In genomic region chr16:30380072-30380471, GRCh38 we compare ENCODE assay signal across 18 cellular contexts. TPM values are rescaled to one million over a fixed set of nuclear protein-coding genes. Genes with fewer than 3 reads are reported as not detected.
DNase-seq lines count a peak whose midpoint lies in the region; ATAC-seq, FAIRE-seq and TF ChIP-seq lines count a peak whose summit lies in the region.
"Had no signal": no experiment of that assay in that cellular context is flagged by ENCODE, and none has a peak within 500 bp of the region (broad histone marks: within the 10 kb centered on the region; RNA-seq: fewer than 3 reads in every experiment).

No MANE protein-coding gene starts in this region.

- H3K9me3 Mint-ChIP-seq in activated T-cell treated with anti-CD3 and anti-CD28 coated beads, Interleukin-2, amount 50 U/mL, for 24 hours, result no peaks in the 10 kb centered on the region
- H3K9me3 Mint-ChIP-seq in osteocyte (ENCODE audit: unreplicated experiment), result no peaks in the 10 kb centered on the region

- FAIRE-seq in K562 (lab: Jason Lieb, UNC) (no peak), HTR-8/SVneo (lab: Jason Lieb, UNC) (no peak)
- FAIRE-seq: colon, pancreas had no signal

- in situ Hi-C loops in K562 (cut with MboI), result no loop called here

- DNase-seq in activated T-cell treated with anti-CD3 and anti-CD28 coated beads, Interleukin-2, amount 50 U/mL, for 24 hours, result no peak
- no peak for DNase-seq in activated T-cell treated with anti-CD3 and anti-CD28 coated beads, Interleukin-2, amount 50 U/mL, for 1 hour
- DNase-seq in K562 (ENCODE audit: extremely low read depth in 1 of 4, low spot score in 3 of 4) (no peak), osteocyte (ENCODE audit: extremely low spot score, unreplicated experiment) (no peak), HTR-8/SVneo (ENCODE audit: insufficient read length, low spot score) (no peak)
- DNase-seq: activated CD4-positive, CD25-positive, alpha-beta regulatory T cell treated with anti-CD3 and anti-CD28 coated beads, Interleukin-2, amount 50 U/mL, for 72 hours; esophagus squamous epithelium; NCI-H187; NCI-H748 treated with DMSO at 0.1 percent for 48 hours; pancreas; upper lobe of right lung had no signal

- peak overlapping the region; percentile 98 for H3K4me3 Mint-ChIP-seq in activated T-cell treated with anti-CD3 and anti-CD28 coated beads, Interleukin-2, amount 50 U/mL, for 24 hours
- peak overlapping the region; percentile 98 for H3K4me3 Mint-ChIP-seq in osteocyte (ENCODE audit: unreplicated experiment)

- TF ChIP-seq RAD21 in K562 (CRISPR knock-in tag; conservative IDR thresholded peaks at IDR 0.05 in 1 of 2, IDR thresholded peaks at IDR 0.05 in 1 of 2), result no peak

- H3K36me3 Mint-ChIP-seq in activated T-cell treated with anti-CD3 and anti-CD28 coated beads, Interleukin-2, amount 50 U/mL, for 24 hours (ENCODE audit: low read depth), result peaks cover 50% of the 10 kb centered on the region
- H3K36me3 Mint-ChIP-seq in osteocyte (ENCODE audit: unreplicated experiment), result no peaks in the 10 kb centered on the region

- H3K36me3 ChIP-seq in OCI-LY1 (ENCODE audit: insufficient read depth, low read length), result peaks cover 14% of the 10 kb centered on the region; the same call in 1 of the 2 replicates
- H3K36me3 ChIP-seq in K562 (ENCODE audit: control insufficient read depth, insufficient read depth, low read length), result peaks cover 7% of the 10 kb centered on the region; the same call in 1 of the 3 replicates
- H3K36me3 ChIP-seq: esophagus squamous epithelium, pancreas, upper lobe of right lung had no signal

- no peaks in the 10 kb centered on the region for H3K27me3 ChIP-seq in OCI-LY1 (ENCODE audit: insufficient read depth, low read length)
- H3K27me3 ChIP-seq in K562 (ENCODE audit: control insufficient read depth in 2 of 2, insufficient read depth in 2 of 2, low read length in 2 of 2), result no peaks in the 10 kb centered on the region
- H3K27me3 ChIP-seq: esophagus squamous epithelium, hepatocyte, pancreas, upper lobe of right lung had no signal

- peak overlapping the region; percentile 95 for H3K4me2 ChIP-seq in OCI-LY1 (ENCODE audit: low read length)
- H3K4me2 ChIP-seq in K562 (ENCODE audit: insufficient read depth, low read length), result peak overlapping the region; percentile 4; the same call in 1 of the 2 replicates

- CTCF ChIA-PET in K562 (lab: Yijun Ruan, JAX; ENCODE audit: low intra/inter-chr PET ratio), result no interaction called here

- no peak for ATAC-seq in K562
- ATAC-seq in GM21360 (IDR thresholded peaks at IDR 0.05; ENCODE audit: unreplicated experiment), result no peak
- ATAC-seq in HG03520 (IDR thresholded peaks at IDR 0.05; ENCODE audit: unreplicated experiment), result no peak
- ATAC-seq: pancreas, upper lobe of right lung had no signal

- H3K79me2 ChIP-seq in OCI-LY1 (ENCODE audit: insufficient read depth, low read length), result peaks cover 8% of the 10 kb centered on the region; the same call in 1 of the 2 replicates
- peaks cover 16% of the 10 kb centered on the region for H3K79me2 ChIP-seq in K562 (ENCODE audit: control insufficient read depth, insufficient read depth, low read length)

- POLR2A ChIA-PET in K562 (lab: Yijun Ruan, JAX), result no interaction called here

- intact Hi-C loops in K562 (cut with micrococcal nuclease), result loop anchor here (2.0 kb wide), 1 partner anchor 15 kb away; the partner anchor contains the start of gene ZNF48

- no peak for TF ChIP-seq POLR2A in K562 (conservative IDR thresholded peaks at IDR 0.05)

- no peak overlapping the region; the same call in 1 of the 2 replicates for H3K9ac ChIP-seq in OCI-LY1 (ENCODE audit: low read length)
- H3K9ac ChIP-seq in K562 (ENCODE audit: insufficient read depth in 1 of 2, low read depth in 2 of 2, low read length in 2 of 2), result no peak overlapping the region

- H3K4me1 ChIP-seq in OCI-LY1 (ENCODE audit: insufficient read depth, low read length, severe bottlenecking) (peaks cover 62% of the 10 kb centered on the region), K562 (replicated peaks in 1 of 2; ENCODE audit: control insufficient read depth in 2 of 2, insufficient read depth in 2 of 2, low read length in 2 of 2) (peaks cover 46 to 62% of the 10 kb centered on the region in 2 experiments)

- H3K27ac Mint-ChIP-seq in activated T-cell treated with anti-CD3 and anti-CD28 coated beads, Interleukin-2, amount 50 U/mL, for 24 hours, result peak overlapping the region; percentile 100
- peak overlapping the region; percentile 19 for H3K27ac Mint-ChIP-seq in osteocyte (ENCODE audit: unreplicated experiment)

- no TSS peak for BruUV-seq in K562 (replicated peaks; lab: Mats Ljungman, UMichigan)

- peaks cover 11% of the 10 kb centered on the region; the same call in 1 of the 2 replicates for H3F3A ChIP-seq in OCI-LY1 (ENCODE audit: insufficient read depth, low read length)

- H2AFZ ChIP-seq in OCI-LY1 (ENCODE audit: low read length) (no peak overlapping the region), K562 (ENCODE audit: low read depth, low read length) (no peak overlapping the region)
- H2AFZ ChIP-seq: hepatocyte had no signal

- H3K9me2 ChIP-seq in OCI-LY1 (ENCODE audit: low read depth, low read length), result no peaks in the 10 kb centered on the region

- H3K4me3 ChIP-seq in OCI-LY1 (ENCODE audit: low read depth, low read length, poor library complexity, severe bottlenecking), result peak overlapping the region; percentile 92
- H3K4me3 ChIP-seq in K562, result no peak overlapping the region
- H3K4me3 ChIP-seq: hepatocyte, pancreas had no signal

- H3K27ac ChIP-seq in OCI-LY1 (ENCODE audit: low read depth, low read length, poor library complexity, severe bottlenecking) (peak overlapping the region; percentile 91), K562 (ENCODE audit: extremely low read depth, low read depth, low read length) (peak overlapping the region; percentile 91; the same call in 1 of the 3 replicates)
- H3K27ac ChIP-seq: pancreas had no signal

- H4K20me1 ChIP-seq in OCI-LY1 (ENCODE audit: insufficient read depth, low read length), result no peaks in the 10 kb centered on the region
- H4K20me1 ChIP-seq in K562 (replicated peaks; ENCODE audit: control insufficient read depth, insufficient read depth, low read length), result no peaks in the 10 kb centered on the region

- no peak for TF ChIP-seq CTCF in OCI-LY1 (IDR thresholded peaks at IDR 0.05; ENCODE audit: low read length)
- no peak for TF ChIP-seq CTCF in K562 (IDR thresholded peaks at IDR 0.05 in 2 of 3, conservative IDR thresholded peaks at IDR 0.05 in 1 of 3; ENCODE audit: insufficient read depth in 2 of 3, low read depth in 1 of 3, low read length in 3 of 3)
- TF ChIP-seq CTCF in osteocyte (IDR thresholded peaks at IDR 0.05), result no peak

- no peaks in the 10 kb centered on the region for H3K9me1 ChIP-seq in K562 (ENCODE audit: control insufficient read depth, insufficient read depth, low read length)

- no peak for TF ChIP-seq EP300 in K562 (IDR thresholded peaks at IDR 0.05; ENCODE audit: low read length)

- H3K9me3 ChIP-seq in OCI-LY1 (ENCODE audit: low read length) (no peaks in the 10 kb centered on the region), K562 (replicated peaks; ENCODE audit: control insufficient read depth, insufficient read depth, low read depth, low read length) (no peaks in the 10 kb centered on the region)
- H3K9me3 ChIP-seq: esophagus squamous epithelium, pancreas, upper lobe of right lung had no signal

- H3K27me3 Mint-ChIP-seq in activated T-cell treated with anti-CD3 and anti-CD28 coated beads, Interleukin-2, amount 50 U/mL, for 24 hours, result no peaks in the 10 kb centered on the region
- H3K27me3 Mint-ChIP-seq in osteocyte (ENCODE audit: unreplicated experiment), result no peaks in the 10 kb centered on the region

- peaks cover 59% of the 10 kb centered on the region for H3K4me1 Mint-ChIP-seq in activated T-cell treated with anti-CD3 and anti-CD28 coated beads, Interleukin-2, amount 50 U/mL, for 24 hours (ENCODE audit: low read depth)
- peaks cover 30% of the 10 kb centered on the region for H3K4me1 Mint-ChIP-seq in osteocyte (ENCODE audit: unreplicated experiment)

RNA-seq across cellular contexts. Expression of gene SEPTIN1, which starts 2.3 kb away (rescaled TPM):
- 3.4 and 4.0 TPM in 2 replicates for total RNA-seq in K562 (2011; cell fraction: chromatin; rRNA removed; ENCODE audit: low replicate concordance)
- total RNA-seq in K562 (2011; cell fraction: nucleolus; rRNA removed), result 2.5 and 4.2 TPM in 2 replicates
- 3.8 and 7.6 TPM in 2 replicates for total RNA-seq in K562 (2011; cell fraction: nucleoplasm; rRNA removed)
- 2.3 and 3.0 TPM in 2 replicates for total RNA-seq in K562 (2014; rRNA removed)
- 1.2 TPM in 2 replicates for total RNA-seq in K562 (2014; rRNA removed; fragmentation: Illumina TruSeq; extraction: Trizol)
- total RNA-seq in K562 (2015; rRNA removed; fragmentation: Illumina TruSeq; extraction: Trizol), result 0.69 and 0.72 TPM in 2 replicates
- 4.2 and 5.6 TPM in 2 replicates for total RNA-seq in K562 (2021)
- 2.1 and 2.3 TPM in 2 replicates for polyA plus RNA-seq in K562 (2011; rRNA removed)
- polyA plus RNA-seq in K562 (2011; cell fraction: cytosol; rRNA removed), result 3.4 TPM in 2 replicates
- polyA plus RNA-seq in K562 (2011; cell fraction: nucleus; rRNA removed), result 6.0 and 6.8 TPM in 2 replicates
- polyA plus RNA-seq in K562 (2012), result 3.3 and 4.4 TPM in 2 replicates
- polyA plus RNA-seq in K562 (2014; fragmentation: Illumina TruSeq; extraction: Trizol), result 0.94 and 3.0 TPM in 2 replicates
- polyA plus RNA-seq in K562 (2014; fragmentation: Nextera tagmentation; extraction: Ambion mirVana), result under 1 TPM in 1 of 2 experiments, not detected in 1; 0.23 TPM
- 4.5 and 5.1 TPM in 2 replicates for polyA plus RNA-seq in K562 (2014; rRNA removed)
- polyA minus RNA-seq in K562 (2011; rRNA and poly(A)+ RNA removed), result 0.42 and 1.3 TPM in 2 replicates
- polyA minus RNA-seq in K562 (2011; cell fraction: cytosol; rRNA and poly(A)+ RNA removed), result 1.3 and 3.0 TPM in 2 replicates
- 1.4 and 1.8 TPM in 2 replicates for polyA minus RNA-seq in K562 (2011; cell fraction: nucleus; rRNA and poly(A)+ RNA removed)
- 1.5 and 2.0 TPM in 2 replicates for total RNA-seq in osteocyte
- total RNA-seq: hepatocyte, SK-MEL-5 had no signal

RNA-seq across cellular contexts. Expression of gene MYL11, which starts 5.5 kb away (rescaled TPM):
- total RNA-seq in K562 (2011; cell fraction: chromatin; rRNA removed; ENCODE audit: low replicate concordance), result not detected in 2 replicates
- total RNA-seq in K562 (2011; cell fraction: nucleolus; rRNA removed), result not detected in 2 replicates
- total RNA-seq in K562 (2011; cell fraction: nucleoplasm; rRNA removed), result not detected in 2 replicates
- total RNA-seq in K562 (2014; rRNA removed) (1.7 TPM in 1 of 2 replicates, not detected in the other), K562 (2014; rRNA removed; fragmentation: Illumina TruSeq; extraction: Trizol) (not detected in 2 replicates), K562 (2015; rRNA removed; fragmentation: Illumina TruSeq; extraction: Trizol) (1.5 and 2.0 TPM in 2 replicates), K562 (2021) (1.5 and 1.7 TPM in 2 replicates), osteocyte (not detected in 2 replicates)
- polyA plus RNA-seq in K562 (2011; rRNA removed) (0.31 TPM in 1 of 2 replicates, not detected in the other), K562 (2014; fragmentation: Illumina TruSeq; extraction: Trizol) (not detected in 2 replicates), K562 (2014; fragmentation: Nextera tagmentation; extraction: Ambion mirVana) (under 1 TPM; 0.52 to 0.73 TPM), K562 (2014; rRNA removed) (0.62 TPM in 1 of 2 replicates, not detected in the other)
- polyA plus RNA-seq in K562 (2011; cell fraction: cytosol; rRNA removed), result 0.15 and 1.0 TPM in 2 replicates
- 1.1 TPM in 1 of 2 replicates, not detected in the other for polyA plus RNA-seq in K562 (2011; cell fraction: nucleus; rRNA removed)
- polyA plus RNA-seq in K562 (2012), result 0.53 and 3.4 TPM in 2 replicates
- not detected in 2 replicates for polyA minus RNA-seq in K562 (2011; rRNA and poly(A)+ RNA removed)
- polyA minus RNA-seq in K562 (2011; cell fraction: cytosol; rRNA and poly(A)+ RNA removed), result not detected in 2 replicates
- not detected in 2 replicates for polyA minus RNA-seq in K562 (2011; cell fraction: nucleus; rRNA and poly(A)+ RNA removed)
- total RNA-seq: esophagus squamous epithelium, SK-MEL-5, upper lobe of right lung had no signal
- polyA plus RNA-seq: liver had no signal

RNA-seq across cellular contexts. Expression of gene TBC1D10B, which starts 9.8 kb away (rescaled TPM):
- 61.1 and 115 TPM in 2 replicates for total RNA-seq in K562 (2011; cell fraction: chromatin; rRNA removed; ENCODE audit: low replicate concordance)
- total RNA-seq in K562 (2011; cell fraction: nucleolus; rRNA removed), result 62.5 and 64.2 TPM in 2 replicates
- total RNA-seq in K562 (2011; cell fraction: nucleoplasm; rRNA removed), result 60.7 and 73.4 TPM in 2 replicates
- total RNA-seq in K562 (2014; rRNA removed), result 28.9 and 37.9 TPM in 2 replicates
- 11.9 and 12.6 TPM in 2 replicates for total RNA-seq in K562 (2014; rRNA removed; fragmentation: Illumina TruSeq; extraction: Trizol)
- total RNA-seq in K562 (2015; rRNA removed; fragmentation: Illumina TruSeq; extraction: Trizol), result 16.9 and 17.5 TPM in 2 replicates
- 52.1 and 55.4 TPM in 2 replicates for total RNA-seq in K562 (2021)
- 11.5 and 13.7 TPM in 2 replicates for polyA plus RNA-seq in K562 (2011; rRNA removed)
- 20.5 and 29.5 TPM in 2 replicates for polyA plus RNA-seq in K562 (2011; cell fraction: cytosol; rRNA removed)
- polyA plus RNA-seq in K562 (2011; cell fraction: nucleus; rRNA removed), result 30.9 and 49.1 TPM in 2 replicates
- 33.7 and 38.6 TPM in 2 replicates for polyA plus RNA-seq in K562 (2012)
- 24.4 and 28.4 TPM in 2 replicates for polyA plus RNA-seq in K562 (2014; fragmentation: Illumina TruSeq; extraction: Trizol)
- 1 to 10 TPM; 2.2 to 2.3 TPM for polyA plus RNA-seq in K562 (2014; fragmentation: Nextera tagmentation; extraction: Ambion mirVana)
- polyA plus RNA-seq in K562 (2014; rRNA removed), result 24.0 and 27.9 TPM in 2 replicates
- polyA minus RNA-seq in K562 (2011; rRNA and poly(A)+ RNA removed), result 13.2 and 19.4 TPM in 2 replicates
- polyA minus RNA-seq in K562 (2011; cell fraction: cytosol; rRNA and poly(A)+ RNA removed), result 28.0 and 31.6 TPM in 2 replicates
- 12.7 and 15.8 TPM in 2 replicates for polyA minus RNA-seq in K562 (2011; cell fraction: nucleus; rRNA and poly(A)+ RNA removed)
- 47.0 and 49.0 TPM in 2 replicates for total RNA-seq in osteocyte

RNA-seq across cellular contexts. Expression of gene ZNF48, which starts 15.1 kb away (rescaled TPM):
- total RNA-seq in K562 (2011; cell fraction: chromatin; rRNA removed; ENCODE audit: low replicate concordance), result 9.7 and 12.9 TPM in 2 replicates
- total RNA-seq in K562 (2011; cell fraction: nucleolus; rRNA removed), result 10.7 and 14.3 TPM in 2 replicates
- 6.7 and 7.0 TPM in 2 replicates for total RNA-seq in K562 (2011; cell fraction: nucleoplasm; rRNA removed)
- total RNA-seq in K562 (2014; rRNA removed), result 8.6 and 10.8 TPM in 2 replicates
- total RNA-seq in K562 (2014; rRNA removed; fragmentation: Illumina TruSeq; extraction: Trizol), result 3.3 and 3.4 TPM in 2 replicates
- 7.4 and 7.7 TPM in 2 replicates for total RNA-seq in K562 (2015; rRNA removed; fragmentation: Illumina TruSeq; extraction: Trizol)
- total RNA-seq in K562 (2021), result 9.0 and 11.6 TPM in 2 replicates
- 3.6 and 4.7 TPM in 2 replicates for polyA plus RNA-seq in K562 (2011; rRNA removed)
- polyA plus RNA-seq in K562 (2011; cell fraction: cytosol; rRNA removed), result 3.9 and 10.6 TPM in 2 replicates
- 4.6 and 11.2 TPM in 2 replicates for polyA plus RNA-seq in K562 (2011; cell fraction: nucleus; rRNA removed)
- 6.1 and 7.6 TPM in 2 replicates for polyA plus RNA-seq in K562 (2012)
- 4.6 and 8.2 TPM in 2 replicates for polyA plus RNA-seq in K562 (2014; fragmentation: Illumina TruSeq; extraction: Trizol)
- polyA plus RNA-seq in K562 (2014; fragmentation: Nextera tagmentation; extraction: Ambion mirVana), result under 1 TPM; 0.38 to 0.46 TPM
- polyA plus RNA-seq in K562 (2014; rRNA removed), result 5.8 and 6.0 TPM in 2 replicates
- polyA minus RNA-seq in K562 (2011; rRNA and poly(A)+ RNA removed), result 2.8 and 4.5 TPM in 2 replicates
- 3.7 and 5.3 TPM in 2 replicates for polyA minus RNA-seq in K562 (2011; cell fraction: cytosol; rRNA and poly(A)+ RNA removed)
- polyA minus RNA-seq in K562 (2011; cell fraction: nucleus; rRNA and poly(A)+ RNA removed), result 5.9 and 6.3 TPM in 2 replicates
- 12.7 and 13.2 TPM in 2 replicates for total RNA-seq in osteocyte

RNA-seq across cellular contexts. Expression of gene CD2BP2, which starts 25.0 kb away (rescaled TPM):
- total RNA-seq in K562 (2011; cell fraction: chromatin; rRNA removed; ENCODE audit: low replicate concordance), result 34.0 and 85.0 TPM in 2 replicates
- total RNA-seq in K562 (2011; cell fraction: nucleolus; rRNA removed), result 46.0 and 46.2 TPM in 2 replicates
- total RNA-seq in K562 (2011; cell fraction: nucleoplasm; rRNA removed), result 40.7 and 40.8 TPM in 2 replicates
- 33.1 and 34.0 TPM in 2 replicates for total RNA-seq in K562 (2014; rRNA removed)
- 28.7 and 35.6 TPM in 2 replicates for total RNA-seq in K562 (2014; rRNA removed; fragmentation: Illumina TruSeq; extraction: Trizol)
- 37.3 and 38.0 TPM in 2 replicates for total RNA-seq in K562 (2015; rRNA removed; fragmentation: Illumina TruSeq; extraction: Trizol)
- 40.8 and 51.1 TPM in 2 replicates for total RNA-seq in K562 (2021)
- polyA plus RNA-seq in K562 (2011; rRNA removed), result 21.5 and 25.8 TPM in 2 replicates
- 20.4 and 25.3 TPM in 2 replicates for polyA plus RNA-seq in K562 (2011; cell fraction: cytosol; rRNA removed)
- 47.9 and 65.8 TPM in 2 replicates for polyA plus RNA-seq in K562 (2011; cell fraction: nucleus; rRNA removed)
- 31.3 and 33.2 TPM in 2 replicates for polyA plus RNA-seq in K562 (2012)
- 30.1 and 32.8 TPM in 2 replicates for polyA plus RNA-seq in K562 (2014; fragmentation: Illumina TruSeq; extraction: Trizol)
- 1 to 10 TPM; 3.9 to 5.0 TPM for polyA plus RNA-seq in K562 (2014; fragmentation: Nextera tagmentation; extraction: Ambion mirVana)
- 41.0 and 46.6 TPM in 2 replicates for polyA plus RNA-seq in K562 (2014; rRNA removed)
- 14.2 and 15.3 TPM in 2 replicates for polyA minus RNA-seq in K562 (2011; rRNA and poly(A)+ RNA removed)
- 6.8 and 8.4 TPM in 2 replicates for polyA minus RNA-seq in K562 (2011; cell fraction: cytosol; rRNA and poly(A)+ RNA removed)
- 12.0 and 17.3 TPM in 2 replicates for polyA minus RNA-seq in K562 (2011; cell fraction: nucleus; rRNA and poly(A)+ RNA removed)
- total RNA-seq in osteocyte, result 65.1 and 67.4 TPM in 2 replicates
